Comparison of ENCODE assay signal across 35 cellular contexts in the genomic region with DNA sequence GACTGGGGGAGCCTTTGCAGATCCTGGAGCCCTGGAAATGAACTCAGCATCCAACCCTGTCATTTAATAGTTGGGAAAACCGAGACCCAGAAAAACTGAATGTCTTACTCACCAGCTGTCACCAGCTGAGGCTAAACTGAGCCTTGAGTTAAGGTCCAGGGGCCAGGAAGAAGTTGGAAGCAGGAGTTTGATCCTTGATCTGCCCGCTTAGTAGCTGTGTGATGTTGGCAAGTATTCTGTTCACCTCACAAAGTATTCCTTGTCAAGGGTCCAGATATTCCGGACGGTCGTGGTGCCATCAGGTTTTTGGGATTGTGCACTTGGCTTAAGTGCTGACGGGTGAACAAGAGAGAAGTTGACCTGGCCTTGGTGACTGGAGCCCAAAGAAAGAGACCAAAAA. TPM values are rescaled to one million over a fixed set of nuclear protein-coding genes. Genes with fewer than 3 reads are reported as not detected.
"Had no signal": no experiment of that assay in that cellular context is flagged by ENCODE, and none has a peak within 500 bp of the region (broad histone marks: within the 10 kb centered on the region; RNA-seq: fewer than 3 reads in every experiment).

No MANE protein-coding gene starts in this region.

- H3K9me3 Mint-ChIP-seq: activated B cell treated with CpG ODN at 0.5 μM for 24 hours; activated CD4-positive, alpha-beta memory T cell treated with anti-CD3 and anti-CD28 coated beads for 36 hours; activated CD4-positive, alpha-beta T cell treated with anti-CD3 and anti-CD28 coated beads, Interleukin-2, amount 10 ng/mL, durations not matched to agents 24 days and 14 days; activated CD8-positive, alpha-beta T cell treated with anti-CD3 and anti-CD28 coated beads for 36 hours; activated naive CD4-positive, alpha-beta T cell treated with anti-CD3 and anti-CD28 coated beads for 36 hours; activated naive CD8-positive, alpha-beta T cell treated with anti-CD3 and anti-CD28 coated beads for 36 hours; activated T-cell treated with anti-CD3 and anti-CD28 coated beads, Interleukin-2, amount 50 U/mL, for 4 hours; activated T-cell treated with anti-CD3 and anti-CD28 coated beads, Interleukin-2, amount 50 U/mL, for 72 hours; activated T-helper 1 cell treated with anti-CD3 and anti-CD28 coated beads, Interleukin-12 subunit alpha, Interleukin-12 subunit beta, Interleukin-2, Interleukin-4 antibody, amounts not matched to agents 30 ng/mL and 10 ng/mL and 1 ng/mL, durations not matched to agents 14 hours and 24 hours and 36 hours; T-helper 1 cell treated with Interleukin-12 subunit alpha and Interleukin-12 subunit beta and Interleukin-4 antibody, amounts not matched to agents 30 μg/mL and 1 μg/mL, for 36 hours; T-helper 2 cell treated with Interferon-gamma antibody and Interleukin-4, amounts not matched to agents 5 μg/mL and 100 μg/mL, for 36 hours had no signal

- H3K27ac ChIP-seq: adrenal gland, body of pancreas, brain microvascular endothelial cell, VCaP had no signal

- H3K36me3 Mint-ChIP-seq: activated CD4-positive, alpha-beta memory T cell treated with anti-CD3 and anti-CD28 coated beads for 36 hours; activated naive CD4-positive, alpha-beta T cell treated with anti-CD3 and anti-CD28 coated beads, Interleukin-2, amount 50 U/mL, for 72 hours; activated naive CD8-positive, alpha-beta T cell treated with anti-CD3 and anti-CD28 coated beads for 36 hours had no signal

- H3K27ac Mint-ChIP-seq: activated B cell treated with CpG ODN at 0.5 μM for 24 hours; activated CD4-positive, alpha-beta memory T cell treated with anti-CD3 and anti-CD28 coated beads for 36 hours; activated CD4-positive, alpha-beta T cell treated with anti-CD3 and anti-CD28 coated beads, Interleukin-2, amount 10 ng/mL, durations not matched to agents 24 days and 14 days; activated CD8-positive, alpha-beta T cell treated with anti-CD3 and anti-CD28 coated beads for 36 hours; activated naive CD4-positive, alpha-beta T cell treated with anti-CD3 and anti-CD28 coated beads for 36 hours; activated naive CD4-positive, alpha-beta T cell treated with anti-CD3 and anti-CD28 coated beads, Interleukin-2, amount 50 U/mL, for 72 hours; activated naive CD8-positive, alpha-beta T cell treated with anti-CD3 and anti-CD28 coated beads for 36 hours; activated T-cell treated with anti-CD3 and anti-CD28 coated beads, Interleukin-2, amount 50 U/mL, for 72 hours; activated T-helper 1 cell treated with anti-CD3 and anti-CD28 coated beads, Interleukin-12 subunit alpha, Interleukin-12 subunit beta, Interleukin-2, Interleukin-4 antibody, amounts not matched to agents 30 ng/mL and 10 ng/mL and 1 ng/mL, durations not matched to agents 14 hours and 24 hours and 36 hours; activated T-helper 17 cell treated with anti-CD3 and anti-CD28 coated beads, Interleukin-2, amount 50 U/mL, for 72 hours; T-helper 1 cell treated with Interleukin-12 subunit alpha and Interleukin-12 subunit beta and Interleukin-4 antibody, amounts not matched to agents 30 μg/mL and 1 μg/mL, for 36 hours; T-helper 2 cell treated with Interferon-gamma antibody and Interleukin-4, amounts not matched to agents 5 μg/mL and 100 μg/mL, for 36 hours had no signal

- DNase-seq: activated B cell treated with CpG ODN at 0.5 μM for 24 hours; activated CD4-positive, alpha-beta memory T cell treated with anti-CD3 and anti-CD28 coated beads for 36 hours; activated CD4-positive, alpha-beta T cell treated with anti-CD3 and anti-CD28 coated beads for 4 hours; activated CD4-positive, alpha-beta T cell treated with anti-CD3 and anti-CD28 coated beads, Interleukin-2, amount 10 ng/mL, durations not matched to agents 24 days and 14 days; activated CD4-positive, alpha-beta T cell treated with anti-CD3 and anti-CD28 coated beads, Interleukin-2, amount 50 U/mL, for 1 hour; activated CD4-positive, alpha-beta T cell treated with anti-CD3 and anti-CD28 coated beads, Interleukin-2, amount 50 U/mL, for 4 hours; activated CD4-positive, CD25-positive, alpha-beta regulatory T cell treated with anti-CD3 and anti-CD28 coated beads, Interleukin-2, amount 50 U/mL, for 72 hours; activated CD8-positive, alpha-beta memory T cell treated with anti-CD3 and anti-CD28 coated beads, Interleukin-2, amount 50 U/mL, for 4 hours; activated CD8-positive, alpha-beta T cell treated with anti-CD3 and anti-CD28 coated beads for 36 hours; activated effector memory CD4-positive, alpha-beta T cell treated with anti-CD3 and anti-CD28 coated beads, Interleukin-2, amount 50 U/mL, for 16 hours; activated gamma-delta T cell treated with Interleukin-2 at 50 U/mL for 16 hours; activated naive CD4-positive, alpha-beta T cell; activated naive CD4-positive, alpha-beta T cell treated with anti-CD3 and anti-CD28 coated beads for 36 hours; activated naive CD4-positive, alpha-beta T cell treated with anti-CD3 and anti-CD28 coated beads, Interleukin-2, amount 50 U/mL, for 16 hours; activated naive CD8-positive, alpha-beta T cell treated with anti-CD3 and anti-CD28 coated beads for 36 hours; activated T-cell treated with anti-CD3 and anti-CD28 coated beads for 4 hours; activated T-cell treated with anti-CD3 and anti-CD28 coated beads, Interleukin-2, amount 50 U/mL, for 1 hour; activated T-cell treated with anti-CD3 and anti-CD28 coated beads, Interleukin-2, amount 50 U/mL, for 4 hours; activated T-cell treated with anti-CD3 and anti-CD28 coated beads, Interleukin-2, amount 50 U/mL, for 72 hours; adrenal gland; amniotic stem cell; aorta; body of pancreas; brain microvascular endothelial cell; central memory CD4-positive, alpha-beta T cell; T-helper 1 cell; T-helper 2 cell; T-helper 9 cell had no signal

- H3K36me3 ChIP-seq: adrenal gland, brain microvascular endothelial cell, breast epithelium had no signal

- H3K4me3 ChIP-seq: adrenal gland, body of pancreas, breast epithelium had no signal

- H3K9me3 ChIP-seq: adrenal gland, body of pancreas, breast epithelium had no signal

- H3K27me3 ChIP-seq: adrenal gland, body of pancreas, brain microvascular endothelial cell, breast epithelium had no signal

- H3K4me1 Mint-ChIP-seq: activated B cell treated with CpG ODN at 0.5 μM for 24 hours; activated CD4-positive, alpha-beta T cell treated with anti-CD3 and anti-CD28 coated beads, Interleukin-2, amount 10 ng/mL, durations not matched to agents 24 days and 14 days; activated naive CD8-positive, alpha-beta T cell treated with anti-CD3 and anti-CD28 coated beads for 36 hours; activated T-helper 17 cell treated with anti-CD3 and anti-CD28 coated beads, Interleukin-2, amount 50 U/mL, for 72 hours had no signal

- H3K4me3 Mint-ChIP-seq: activated B cell treated with CpG ODN at 0.5 μM for 24 hours; activated CD4-positive, alpha-beta memory T cell treated with anti-CD3 and anti-CD28 coated beads for 36 hours; activated CD4-positive, alpha-beta T cell treated with anti-CD3 and anti-CD28 coated beads, Interleukin-2, amount 10 ng/mL, durations not matched to agents 24 days and 14 days; activated CD8-positive, alpha-beta T cell treated with anti-CD3 and anti-CD28 coated beads for 36 hours; activated naive CD4-positive, alpha-beta T cell treated with anti-CD3 and anti-CD28 coated beads for 36 hours; activated naive CD8-positive, alpha-beta T cell treated with anti-CD3 and anti-CD28 coated beads for 36 hours; activated T-cell treated with anti-CD3 and anti-CD28 coated beads, Interleukin-2, amount 50 U/mL, for 4 hours; activated T-cell treated with anti-CD3 and anti-CD28 coated beads, Interleukin-2, amount 50 U/mL, for 72 hours; activated T-helper 1 cell treated with anti-CD3 and anti-CD28 coated beads, Interleukin-12 subunit alpha, Interleukin-12 subunit beta, Interleukin-2, Interleukin-4 antibody, amounts not matched to agents 30 ng/mL and 10 ng/mL and 1 ng/mL, durations not matched to agents 14 hours and 24 hours and 36 hours; activated T-helper 17 cell treated with anti-CD3 and anti-CD28 coated beads, Interleukin-2, amount 50 U/mL, for 72 hours; T-helper 1 cell treated with Interleukin-12 subunit alpha and Interleukin-12 subunit beta and Interleukin-4 antibody, amounts not matched to agents 30 μg/mL and 1 μg/mL, for 36 hours; T-helper 2 cell treated with Interferon-gamma antibody and Interleukin-4, amounts not matched to agents 5 μg/mL and 100 μg/mL, for 36 hours had no signal

- ATAC-seq: activated CD8-positive, alpha-beta T cell treated with anti-CD3 and anti-CD28 coated beads for 36 hours; activated naive CD4-positive, alpha-beta T cell treated with anti-CD3 and anti-CD28 coated beads, Interleukin-2, amount 50 U/mL, for 72 hours; activated T-cell treated with anti-CD3 and anti-CD28 coated beads, Interleukin-2, amount 50 U/mL, for 4 hours; activated T-cell treated with anti-CD3 and anti-CD28 coated beads, Interleukin-2, amount 50 U/mL, for 72 hours; activated T-helper 17 cell treated with anti-CD3 and anti-CD28 coated beads, Interleukin-2, amount 50 U/mL, for 72 hours; body of pancreas had no signal

- H3K4me1 ChIP-seq: adrenal gland, body of pancreas, breast epithelium had no signal

- H3K27me3 Mint-ChIP-seq: activated naive CD8-positive, alpha-beta T cell treated with anti-CD3 and anti-CD28 coated beads for 36 hours had no signal

RNA-seq across cellular contexts. Expression of a gene that starts 30.7 kb away (rescaled TPM):
- total RNA-seq: activated B cell treated with CpG ODN at 0.5 μM for 24 hours; activated CD4-positive, alpha-beta memory T cell treated with anti-CD3 and anti-CD28 coated beads for 36 hours; activated CD4-positive, alpha-beta T cell treated with anti-CD3 and anti-CD28 coated beads, Interleukin-2, amount 10 ng/mL, durations not matched to agents 24 days and 14 days; activated T-helper 1 cell treated with anti-CD3 and anti-CD28 coated beads, Interleukin-12 subunit alpha, Interleukin-12 subunit beta, Interleukin-2, Interleukin-4 antibody, amounts not matched to agents 30 ng/mL and 10 ng/mL and 1 ng/mL, durations not matched to agents 14 hours and 24 hours and 36 hours had no signal
